In genomic region chr5:148653271-148653839, GRCh38 we compare ENCODE assay signal across 1 cellular context.
TF ChIP-seq lines count a peak whose summit lies in the region.

No MANE protein-coding gene starts in this region.

TF ChIP-seq in WTC11, 78 proteins besides CTCF, POLR2A, EP300 and RAD21 (continued from another document):
- no peak for TF ChIP-seq ATF3 (CRISPR knock-in tag; conservative IDR thresholded peaks at IDR 0.05)
